13 cellular contexts compared by ENCODE assay signal in the genomic region with DNA sequence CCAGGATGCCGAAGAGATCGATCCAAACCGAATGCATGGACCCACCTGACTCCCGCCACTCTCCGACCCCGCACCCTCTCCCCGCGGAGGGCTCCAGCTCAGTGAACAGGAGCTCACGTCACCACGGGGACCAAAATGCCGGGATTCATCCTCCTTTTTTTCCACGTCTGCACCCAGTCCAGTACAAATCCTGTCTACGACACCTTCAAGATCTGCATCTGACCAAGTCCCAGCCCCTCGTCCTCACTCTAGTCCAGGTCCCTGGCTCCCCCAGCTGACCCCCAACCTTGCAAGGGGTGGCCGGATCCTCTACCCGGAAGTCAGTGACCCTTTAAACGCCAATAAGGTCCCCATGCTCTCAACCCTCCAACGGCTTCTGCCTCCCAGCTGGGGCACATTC.
DNase-seq lines count a peak whose midpoint lies in the region; ATAC-seq and TF ChIP-seq lines count a peak whose summit lies in the region.
"Had no signal": no experiment of that assay in that cellular context is flagged by ENCODE, and none has a peak within 500 bp of the region (broad histone marks: within the 10 kb centered on the region; RNA-seq: fewer than 3 reads in every experiment).

No MANE protein-coding gene starts in this region.

- intact Hi-C loops in Calu3 (cut with micrococcal nuclease; ENCODE audit: unreplicated experiment): no loop called here
- intact Hi-C loops in tibial artery (cut with DNase I; ENCODE audit: low total_unique reads): no loop called here

- POLR2A ChIA-PET in GM10248 (lab: Yijun Ruan, JAX): no interaction called here

- H3K4me3 ChIP-seq in subcutaneous abdominal adipose tissue (ENCODE audit: low read depth in 1 of 5, low read length in 5 of 5) (no peak overlapping the region), tibial artery (no peak overlapping the region)
- H3K4me3 ChIP-seq: BLaER1, GM23338 had no signal

- H3K9me3 Mint-ChIP-seq in Calu3 (ENCODE audit: low read depth, unreplicated experiment): no peaks in the 10 kb centered on the region
- H3K9me3 Mint-ChIP-seq in activated naive CD8-positive, alpha-beta T cell treated with anti-CD3 and anti-CD28 coated beads, Interleukin-2, amount 50 U/mL, for 24 hours: no peaks in the 10 kb centered on the region
- H3K9me3 Mint-ChIP-seq: GM23338, H9 had no signal

- CTCF ChIA-PET in Calu3 (lab: Charles Lee): no interaction called here
- CTCF ChIA-PET in GM10248 (lab: Yijun Ruan, JAX): no interaction called here

- no peak for DNase-seq in Calu3
- peak; percentile 42 for DNase-seq in left lobe of liver (ENCODE audit: low spot score)
- no peak for DNase-seq in GM10248 (ENCODE audit: extremely low spot score)
- no peak for DNase-seq in tibial artery
- DNase-seq in activated naive CD8-positive, alpha-beta T cell treated with anti-CD3 and anti-CD28 coated beads, Interleukin-2, amount 50 U/mL, for 24 hours: no peak
- DNase-seq: 8988T, AML-193, DMS79, H9 had no signal

- no peaks in the 10 kb centered on the region for H3K36me3 ChIP-seq in subcutaneous abdominal adipose tissue (ENCODE audit: control insufficient read depth in 5 of 5, insufficient read depth in 5 of 5, low read length in 5 of 5)
- H3K36me3 ChIP-seq in tibial artery: no peaks in the 10 kb centered on the region
- H3K36me3 ChIP-seq: BLaER1 had no signal

- ATAC-seq in left lobe of liver: no peak
- ATAC-seq in activated naive CD8-positive, alpha-beta T cell treated with anti-CD3 and anti-CD28 coated beads, Interleukin-2, amount 50 U/mL, for 24 hours: no peak
- ATAC-seq: GM23338 had no signal

- TF ChIP-seq CTCF in Calu3 (IDR thresholded peaks at IDR 0.05; ENCODE audit: unreplicated experiment): no peak
- TF ChIP-seq CTCF in GM10248 (IDR thresholded peaks at IDR 0.05; ENCODE audit: control extremely low read depth, extremely low read depth, low read depth, missing control alignments): no peak
- TF ChIP-seq CTCF in tibial artery (IDR thresholded peaks at IDR 0.05): no peak

- H3K27me3 Mint-ChIP-seq in Calu3 (ENCODE audit: unreplicated experiment): no peaks in the 10 kb centered on the region
- H3K27me3 Mint-ChIP-seq in activated naive CD8-positive, alpha-beta T cell treated with anti-CD3 and anti-CD28 coated beads, Interleukin-2, amount 50 U/mL, for 24 hours: peaks cover 5% of the 10 kb centered on the region

- H3K4me1 Mint-ChIP-seq in Calu3 (ENCODE audit: low read depth, unreplicated experiment): peaks cover 61% of the 10 kb centered on the region
- no peaks in the 10 kb centered on the region for H3K4me1 Mint-ChIP-seq in activated naive CD8-positive, alpha-beta T cell treated with anti-CD3 and anti-CD28 coated beads, Interleukin-2, amount 50 U/mL, for 24 hours
- H3K4me1 Mint-ChIP-seq: GM23338 had no signal

- H3K9ac ChIP-seq in subcutaneous abdominal adipose tissue (ENCODE audit: low read length in 5 of 5): no peak overlapping the region
- H3K9ac ChIP-seq: BLaER1 had no signal

- peak overlapping the region; percentile 78 for H3K27ac ChIP-seq in cingulate gyrus (ENCODE audit: low read depth, low read length)
- peak overlapping the region; percentile 28 for H3K27ac ChIP-seq in subcutaneous abdominal adipose tissue (ENCODE audit: low read depth, low read length)
- no peak overlapping the region for H3K27ac ChIP-seq in tibial artery
- H3K27ac ChIP-seq: BLaER1 had no signal

- no peaks in the 10 kb centered on the region for H3K9me3 ChIP-seq in subcutaneous abdominal adipose tissue (ENCODE audit: control insufficient read depth in 5 of 5, low read length in 5 of 5)
- no peaks in the 10 kb centered on the region for H3K9me3 ChIP-seq in tibial artery
- H3K9me3 ChIP-seq: BLaER1 had no signal

- H3K36me3 Mint-ChIP-seq in Calu3 (ENCODE audit: insufficient read depth, unreplicated experiment): peaks cover 18% of the 10 kb centered on the region
- H3K36me3 Mint-ChIP-seq in activated naive CD8-positive, alpha-beta T cell treated with anti-CD3 and anti-CD28 coated beads, Interleukin-2, amount 50 U/mL, for 24 hours (ENCODE audit: low read depth): no peaks in the 10 kb centered on the region

- H3K4me3 Mint-ChIP-seq in Calu3 (ENCODE audit: low read depth, unreplicated experiment): no peak overlapping the region
- H3K4me3 Mint-ChIP-seq in activated naive CD8-positive, alpha-beta T cell treated with anti-CD3 and anti-CD28 coated beads, Interleukin-2, amount 50 U/mL, for 24 hours: no peak overlapping the region
- H3K4me3 Mint-ChIP-seq: GM23338, H9 had no signal

- H3K27ac Mint-ChIP-seq in Calu3 (ENCODE audit: unreplicated experiment): peak overlapping the region; percentile 55
- no peak overlapping the region for H3K27ac Mint-ChIP-seq in activated naive CD8-positive, alpha-beta T cell treated with anti-CD3 and anti-CD28 coated beads, Interleukin-2, amount 50 U/mL, for 24 hours
- H3K27ac Mint-ChIP-seq: GM23338, H9 had no signal

- no TSS peak for BruUV-seq in Calu3 (replicated peaks; lab: Mats Ljungman, UMichigan)

- H3K27me3 ChIP-seq in subcutaneous abdominal adipose tissue (ENCODE audit: control insufficient read depth in 5 of 5, insufficient read depth in 4 of 5, low read length in 5 of 5): no peaks in the 10 kb centered on the region
- H3K27me3 ChIP-seq in tibial artery: no peaks in the 10 kb centered on the region
- H3K27me3 ChIP-seq: BLaER1 had no signal

- H3K4me1 ChIP-seq in subcutaneous abdominal adipose tissue (ENCODE audit: control insufficient read depth in 5 of 5, insufficient read depth in 5 of 5, low read length in 5 of 5) (peaks cover 5 to 63% (median 50%) of the 10 kb centered on the region in 5 donors), tibial artery (peaks cover 3 to 26% (median 10%) of the 10 kb centered on the region in 4 donors)

Comparison
In these comparisons a context has a peak if more than half of its experiments do, and no peak if none do; other contexts are left out.
1. H3K27ac ChIP-seq: peak in cingulate gyrus (single experiment) and subcutaneous abdominal adipose tissue (single experiment); none in tibial artery (0 of 2).